6 cellular contexts compared by ENCODE assay signal in the genomic region with DNA sequence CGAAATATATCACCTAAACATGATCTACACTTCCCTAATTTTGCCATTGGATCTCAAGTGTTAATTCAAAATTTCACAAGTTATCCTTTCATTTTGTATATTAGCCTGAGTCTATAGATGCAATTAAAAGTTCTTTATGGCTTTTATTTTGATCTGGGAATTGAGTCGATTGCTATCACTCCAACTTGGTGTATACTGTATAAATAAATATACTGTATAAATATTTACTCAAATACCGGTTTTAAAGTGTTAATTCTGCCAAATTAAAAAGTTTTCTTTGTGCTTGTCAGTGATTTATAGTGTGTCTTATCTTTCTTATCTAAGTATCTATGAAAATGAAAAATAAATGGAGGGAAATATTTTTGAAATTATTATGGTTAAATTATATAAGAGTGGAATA.
"Had no signal": no experiment of that assay in that cellular context is flagged by ENCODE, and none has a peak within 500 bp of the region (broad histone marks: within the 10 kb centered on the region; RNA-seq: fewer than 3 reads in every experiment).

No MANE protein-coding gene starts in this region.

- DNase-seq: Karpas-422, KBM-7, KG1 had no signal

- H3K4me3 ChIP-seq: K562 had no signal

- FAIRE-seq: HepG2, HTR-8/SVneo, K562 had no signal
